ENCODE assay signal across 22 cellular contexts in the genomic region with DNA sequence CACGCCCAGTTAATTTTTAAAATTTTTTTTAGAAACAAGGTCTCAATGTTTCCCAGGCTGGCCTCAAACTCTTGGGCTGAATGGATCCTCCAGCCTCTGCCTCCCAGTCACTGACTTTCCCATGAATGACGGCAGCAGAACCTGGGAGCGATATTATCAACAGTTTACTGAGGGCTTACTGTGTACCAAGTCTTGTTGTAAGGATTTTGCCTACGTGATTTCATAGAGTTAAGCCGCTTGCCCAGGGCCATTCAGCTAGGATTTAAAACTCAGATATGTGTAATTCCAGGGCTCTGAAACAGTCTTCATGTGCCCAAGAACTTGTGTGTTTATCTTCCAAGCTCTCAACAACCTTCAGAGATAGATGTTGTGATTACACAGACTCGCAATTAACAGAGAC. TPM values are rescaled to one million over a fixed set of nuclear protein-coding genes. Genes with fewer than 3 reads are reported as not detected.
DNase-seq lines count a peak whose midpoint lies in the region; FAIRE-seq and TF ChIP-seq lines count a peak whose summit lies in the region.
"Had no signal": no experiment of that assay in that cellular context is flagged by ENCODE, and none has a peak within 500 bp of the region (broad histone marks: within the 10 kb centered on the region; RNA-seq: fewer than 3 reads in every experiment).

No MANE protein-coding gene starts in this region.

- no peak overlapping the region for H3K4me2 ChIP-seq in mesendoderm (ENCODE audit: low read length)
- H3K4me2 ChIP-seq: BLaER1, KMS-11 had no signal

- no peak overlapping the region for H3K23ac ChIP-seq in mesendoderm (ENCODE audit: low read length)

- no peaks in the 10 kb centered on the region for H3K79me2 ChIP-seq in mesendoderm (ENCODE audit: control insufficient read depth, insufficient read depth, low read length)

- TF ChIP-seq CTCF in 22Rv1 (IDR thresholded peaks at IDR 0.05) (no peak), D721Med (IDR thresholded peaks at IDR 0.05; ENCODE audit: insufficient read depth, missing control alignments) (no peak), VCaP (conservative IDR thresholded peaks at IDR 0.05) (no peak), stomach (IDR thresholded peaks at IDR 0.05) (no peak)

- intact Hi-C loops in stomach (cut with DNase I; ENCODE audit: low total_unique reads) = no loop called here

- H3K36me3 ChIP-seq in mesendoderm (ENCODE audit: control insufficient read depth, insufficient read depth, low read length) = no peaks in the 10 kb centered on the region
- no peaks in the 10 kb centered on the region for H3K36me3 ChIP-seq in stomach
- H3K36me3 ChIP-seq: BLaER1, SJSA1 had no signal

- TF ChIP-seq POLR2A in stomach (IDR thresholded peaks at IDR 0.05) = no peak

- no peak overlapping the region for H2BK120ac ChIP-seq in mesendoderm (ENCODE audit: low read depth, low read length)

- no peak overlapping the region for H4K8ac ChIP-seq in mesendoderm (ENCODE audit: low read depth, low read length)

- no peak overlapping the region for H3K4ac ChIP-seq in mesendoderm (ENCODE audit: low read depth, low read length)

- H2BK5ac ChIP-seq in mesendoderm (ENCODE audit: low read length) = no peak overlapping the region

- H2AK5ac ChIP-seq in mesendoderm (ENCODE audit: low read length) = no peak overlapping the region

- no peaks in the 10 kb centered on the region for H3K27me3 ChIP-seq in mesendoderm (ENCODE audit: insufficient read depth, low read length, poor library complexity)
- H3K27me3 ChIP-seq in stomach = no peaks in the 10 kb centered on the region
- H3K27me3 ChIP-seq: BLaER1, SJSA1 had no signal

- peak overlapping the region; percentile 34 for H3K56ac ChIP-seq in mesendoderm (ENCODE audit: low read length)

- H3K4me3 ChIP-seq in mesendoderm (ENCODE audit: low read length) (no peak overlapping the region), stomach (no peak overlapping the region)
- H3K4me3 ChIP-seq: BLaER1, SJSA1 had no signal

- no peaks in the 10 kb centered on the region for H3K4me1 ChIP-seq in mesendoderm (ENCODE audit: control insufficient read depth, low read depth, low read length)
- no peaks in the 10 kb centered on the region for H3K4me1 ChIP-seq in stomach
- H3K4me1 ChIP-seq: Caco-2, SJSA1 had no signal

- H4K5ac ChIP-seq in mesendoderm (ENCODE audit: low read length) = no peak overlapping the region

- no peaks in the 10 kb centered on the region for H3K79me1 ChIP-seq in mesendoderm (ENCODE audit: low read length)

- no peak overlapping the region for H3K9ac ChIP-seq in mesendoderm (ENCODE audit: low read length)
- H3K9ac ChIP-seq: BLaER1, KMS-11 had no signal

- WGBS in mesendoderm (ENCODE audit: extremely low coverage, insufficient coverage, low lambda C conversion rate) = no CpG with 5 or more reads among the region's 6 CpGs
- 29 to 50% (median 38%) methylated on average over 6 of the region's 6 CpGs for whole genome bisulfite sequencing in stomach, 5 donors

- peak; percentile 56 for FAIRE-seq in D721Med (lab: Jason Lieb, UNC)
- no peak for FAIRE-seq in GM19239 (lab: Jason Lieb, UNC)
- FAIRE-seq: GM12891 had no signal

- no peak overlapping the region for H3K18ac ChIP-seq in mesendoderm (ENCODE audit: low read length)

- H2BK15ac ChIP-seq in mesendoderm (replicated peaks; ENCODE audit: low read depth) = no peak overlapping the region

- H3K9me3 ChIP-seq in stomach = no peaks in the 10 kb centered on the region
- H3K9me3 ChIP-seq: BLaER1, Caco-2, SJSA1 had no signal

- H3K27ac ChIP-seq in 22Rv1 (peak overlapping the region; percentile 30; the same call in 1 of the 2 replicates), VCaP (peak overlapping the region; percentile 13; the same call in 1 of the 2 replicates), mesendoderm (ENCODE audit: low read depth, low read length) (no peak overlapping the region), stomach (no peak overlapping the region)
- H3K27ac ChIP-seq: BLaER1, HL-60, KMS-11, SJSA1 had no signal

- TF ChIP-seq EP300 in stomach (IDR thresholded peaks at IDR 0.05) = no peak

- DNase-seq in D721Med (ENCODE audit: insufficient read length, low spot score) (peak; percentile 58), mesendoderm (no peak), stomach (no peak), GM19239 (ENCODE audit: insufficient read length, low spot score) (no peak)
- no peak for DNase-seq in activated CD4-positive, alpha-beta T cell treated with anti-CD3 and anti-CD28 coated beads, Interleukin-2, amount 50 U/mL, for 1 hour
- DNase-seq: ACHN; Caco-2; CD4-positive, alpha-beta memory T cell; H9; HFFc6; NCI-H1930; NCI-H510A; NCI-H748 treated with DMSO at 0.1 percent for 48 hours; OCI-M1; SW 1271 had no signal

RNA-seq across cellular contexts. Expression of a gene that starts 6.0 kb away (rescaled TPM):
- 119 TPM for polyA plus RNA-seq in mesendoderm (2013, experiment 1 of 2)
- polyA plus RNA-seq in mesendoderm (2013, experiment 2 of 2) = 123 TPM
- total RNA-seq in stomach = 100 to 1,000 TPM in 2 of 5 donors, 10 to 100 TPM in 3; 30.8 to 513 (median 55.4) TPM
- 100 to 1,000 TPM in 1 of 3 donors, 10 to 100 TPM in 2; 71.0 to 131 (median 84.5) TPM for polyA plus RNA-seq in stomach

RNA-seq across cellular contexts. Expression of a gene that starts 8.3 kb away (rescaled TPM):
- polyA plus RNA-seq in mesendoderm (2013, experiment 1 of 2) = 132 TPM
- 131 TPM for polyA plus RNA-seq in mesendoderm (2013, experiment 2 of 2)
- total RNA-seq in stomach = 100 to 1,000 TPM in 4 of 5 donors, 10 to 100 TPM in 1; 87.8 to 819 (median 197) TPM
- 100 to 1,000 TPM; 157 to 254 (median 249) TPM for polyA plus RNA-seq in stomach

RNA-seq across cellular contexts. Expression of a gene that starts 20.0 kb away (rescaled TPM):
- polyA plus RNA-seq in mesendoderm (2013, experiment 1 of 2) = 1,632 TPM
- 1,662 TPM for polyA plus RNA-seq in mesendoderm (2013, experiment 2 of 2)
- 100 to 1,000 TPM in 4 of 5 donors, 10 to 100 TPM in 1; 84.3 to 596 (median 358) TPM for total RNA-seq in stomach
- polyA plus RNA-seq in stomach = 1,000 to 10,000 TPM; 1,291 to 1,681 (median 1,311) TPM

RNA-seq across cellular contexts. Expression of a gene that starts 29.8 kb away (rescaled TPM):
- 9.6 TPM for polyA plus RNA-seq in mesendoderm (2013, experiment 1 of 2)
- 9.3 TPM for polyA plus RNA-seq in mesendoderm (2013, experiment 2 of 2)
- total RNA-seq in stomach = 10 to 100 TPM in 3 of 5 donors, 1 to 10 TPM in 2; 8.0 to 88.7 (median 13.5) TPM
- 10 to 100 TPM in 1 of 3 donors, 1 to 10 TPM in 2; 4.1 to 12.7 (median 8.1) TPM for polyA plus RNA-seq in stomach

RNA-seq across cellular contexts. Expression of a gene that starts 37.0 kb away (rescaled TPM):
- polyA plus RNA-seq in mesendoderm (2013, experiment 1 of 2) = 86.9 TPM
- 82.8 TPM for polyA plus RNA-seq in mesendoderm (2013, experiment 2 of 2)
- total RNA-seq in stomach = 100 to 1,000 TPM in 2 of 5 donors, 10 to 100 TPM in 3; 15.6 to 483 (median 85.3) TPM
- 100 to 1,000 TPM; 110 to 204 (median 118) TPM for polyA plus RNA-seq in stomach

Comparison
In these comparisons a context has a peak if more than half of its experiments do, and no peak if none do; other contexts are left out.
1. H3K27ac ChIP-seq: peak in 22Rv1 (single experiment) and VCaP (single experiment); none in mesendoderm (single experiment) and stomach (0 of 5).